Comparison of ENCODE assay signal across 1 cellular context in genomic region chr3:132417695-132418520, GRCh38.
TF ChIP-seq lines count a peak whose summit lies in the region.

No MANE protein-coding gene starts in this region.

TF ChIP-seq in K562, 482 proteins besides CTCF, POLR2A, EP300 and RAD21 (continued from another document and continues in another):
- TF ChIP-seq, protein P1, sequence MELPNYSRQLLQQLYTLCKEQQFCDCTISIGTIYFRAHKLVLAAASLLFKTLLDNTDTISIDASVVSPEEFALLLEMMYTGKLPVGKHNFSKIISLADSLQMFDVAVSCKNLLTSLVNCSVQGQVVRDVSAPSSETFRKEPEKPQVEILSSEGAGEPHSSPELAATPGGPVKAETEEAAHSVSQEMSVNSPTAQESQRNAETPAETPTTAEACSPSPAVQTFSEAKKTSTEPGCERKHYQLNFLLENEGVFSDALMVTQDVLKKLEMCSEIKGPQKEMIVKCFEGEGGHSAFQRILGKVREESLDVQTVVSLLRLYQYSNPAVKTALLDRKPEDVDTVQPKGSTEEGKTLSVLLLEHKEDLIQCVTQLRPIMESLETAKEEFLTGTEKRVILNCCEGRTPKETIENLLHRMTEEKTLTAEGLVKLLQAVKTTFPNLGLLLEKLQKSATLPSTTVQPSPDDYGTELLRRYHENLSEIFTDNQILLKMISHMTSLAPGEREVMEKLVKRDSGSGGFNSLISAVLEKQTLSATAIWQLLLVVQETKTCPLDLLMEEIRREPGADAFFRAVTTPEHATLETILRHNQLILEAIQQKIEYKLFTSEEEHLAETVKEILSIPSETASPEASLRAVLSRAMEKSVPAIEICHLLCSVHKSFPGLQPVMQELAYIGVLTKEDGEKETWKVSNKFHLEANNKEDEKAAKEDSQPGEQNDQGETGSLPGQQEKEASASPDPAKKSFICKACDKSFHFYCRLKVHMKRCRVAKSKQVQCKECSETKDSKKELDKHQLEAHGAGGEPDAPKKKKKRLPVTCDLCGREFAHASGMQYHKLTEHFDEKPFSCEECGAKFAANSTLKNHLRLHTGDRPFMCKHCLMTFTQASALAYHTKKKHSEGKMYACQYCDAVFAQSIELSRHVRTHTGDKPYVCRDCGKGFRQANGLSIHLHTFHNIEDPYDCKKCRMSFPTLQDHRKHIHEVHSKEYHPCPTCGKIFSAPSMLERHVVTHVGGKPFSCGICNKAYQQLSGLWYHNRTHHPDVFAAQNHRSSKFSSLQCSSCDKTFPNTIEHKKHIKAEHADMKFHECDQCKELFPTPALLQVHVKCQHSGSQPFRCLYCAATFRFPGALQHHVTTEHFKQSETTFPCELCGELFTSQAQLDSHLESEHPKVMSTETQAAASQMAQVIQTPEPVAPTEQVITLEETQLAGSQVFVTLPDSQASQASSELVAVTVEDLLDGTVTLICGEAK (IDR thresholded peaks at IDR 0.05), result 0 out of 2 replicates have a peak, but pooled peaks have one; percentile 13
- TF ChIP-seq, protein P1 (CRISPR knock-in tag; IDR thresholded peaks at IDR 0.05), result no peak
- peak; percentile 80 for TF ChIP-seq RBBP5 (IDR thresholded peaks at IDR 0.05; ENCODE audit: borderline replicate concordance, insufficient read depth, low read length, poor library complexity, severe bottlenecking)
- TF ChIP-seq ZNF134 (CRISPR knock-in tag; conservative IDR thresholded peaks at IDR 0.05), result no peak
- TF ChIP-seq E2F5 (CRISPR knock-in tag; IDR thresholded peaks at IDR 0.05), result no peak
- no peak for TF ChIP-seq EZH2 (IDR thresholded peaks at IDR 0.05; ENCODE audit: borderline replicate concordance, low read depth, low read length)
- no peak for TF ChIP-seq OTX1 (CRISPR knock-in tag; IDR thresholded peaks at IDR 0.05)
- no peak for TF ChIP-seq FOXA3 (CRISPR knock-in tag; conservative IDR thresholded peaks at IDR 0.05 in 1 of 2, IDR thresholded peaks at IDR 0.05 in 1 of 2)
- TF ChIP-seq ZNF174 (CRISPR knock-in tag; IDR thresholded peaks at IDR 0.05), result no peak
- no peak; the same call in 1 of the 2 replicates for TF ChIP-seq L3MBTL2 (IDR thresholded peaks at IDR 0.05)
- TF ChIP-seq NR1H2 (CRISPR knock-in tag; IDR thresholded peaks at IDR 0.05), result no peak
- peak; percentile 28; the same call in 1 of the 2 replicates for TF ChIP-seq CXXC5 (CRISPR knock-in tag; IDR thresholded peaks at IDR 0.05)
- TF ChIP-seq SUPT5H (IDR thresholded peaks at IDR 0.05), result 0 out of 2 replicates have a peak, but pooled peaks have one; percentile 31
- TF ChIP-seq ADNP (tag; IDR thresholded peaks at IDR 0.05), result no peak
- no peak for TF ChIP-seq ZNF384 (IDR thresholded peaks at IDR 0.05; ENCODE audit: low read depth, low read length)
- TF ChIP-seq ZKSCAN1 (IDR thresholded peaks at IDR 0.05; ENCODE audit: low read depth, low read length), result no peak
- TF ChIP-seq RBFOX2 (IDR thresholded peaks at IDR 0.05; ENCODE audit: low read depth, low read length), result peak; percentile 46
- TF ChIP-seq NELFE (IDR thresholded peaks at IDR 0.05; ENCODE audit: insufficient read depth, insufficient read length), result no peak
- no peak for TF ChIP-seq CREB3 (tag; conservative IDR thresholded peaks at IDR 0.05; ENCODE audit: low read depth)
- TF ChIP-seq, protein P2, sequence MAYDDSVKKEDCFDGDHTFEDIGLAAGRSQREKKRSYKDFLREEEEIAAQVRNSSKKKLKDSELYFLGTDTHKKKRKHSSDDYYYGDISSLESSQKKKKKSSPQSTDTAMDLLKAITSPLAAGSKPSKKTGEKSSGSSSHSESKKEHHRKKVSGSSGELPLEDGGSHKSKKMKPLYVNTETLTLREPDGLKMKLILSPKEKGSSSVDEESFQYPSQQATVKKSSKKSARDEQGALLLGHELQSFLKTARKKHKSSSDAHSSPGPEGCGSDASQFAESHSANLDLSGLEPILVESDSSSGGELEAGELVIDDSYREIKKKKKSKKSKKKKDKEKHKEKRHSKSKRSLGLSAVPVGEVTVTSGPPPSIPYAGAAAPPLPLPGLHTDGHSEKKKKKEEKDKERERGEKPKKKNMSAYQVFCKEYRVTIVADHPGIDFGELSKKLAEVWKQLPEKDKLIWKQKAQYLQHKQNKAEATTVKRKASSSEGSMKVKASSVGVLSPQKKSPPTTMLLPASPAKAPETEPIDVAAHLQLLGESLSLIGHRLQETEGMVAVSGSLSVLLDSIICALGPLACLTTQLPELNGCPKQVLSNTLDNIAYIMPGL (CRISPR knock-in tag; IDR thresholded peaks at IDR 0.05), result no peak
- no peak for TF ChIP-seq SLC30A9 (CRISPR knock-in tag; IDR thresholded peaks at IDR 0.05)
- TF ChIP-seq STAT5B (CRISPR knock-in tag; IDR thresholded peaks at IDR 0.05), result no peak
- no peak for TF ChIP-seq HOMEZ (CRISPR knock-in tag; IDR thresholded peaks at IDR 0.05)
- TF ChIP-seq LCOR (CRISPR knock-in tag; IDR thresholded peaks at IDR 0.05), result peak; percentile 62; the same call in 1 of the 2 replicates
- TF ChIP-seq NRF1 (conservative IDR thresholded peaks at IDR 0.05 in 1 of 2, IDR thresholded peaks at IDR 0.05 in 1 of 2), result no peak
- TF ChIP-seq MCM3 (IDR thresholded peaks at IDR 0.05), result no peak
- TF ChIP-seq RERE (CRISPR knock-in tag; IDR thresholded peaks at IDR 0.05; ENCODE audit: borderline replicate concordance), result no peak
- TF ChIP-seq ZNF23 (CRISPR knock-in tag; IDR thresholded peaks at IDR 0.05), result no peak
- no peak for TF ChIP-seq ZHX1 (conservative IDR thresholded peaks at IDR 0.05; ENCODE audit: low read length)
- TF ChIP-seq ZSCAN32 (CRISPR knock-in tag; IDR thresholded peaks at IDR 0.05), result no peak
- TF ChIP-seq ZNF717 (CRISPR knock-in tag; IDR thresholded peaks at IDR 0.05), result no peak
- TF ChIP-seq POLR2G (IDR thresholded peaks at IDR 0.05; ENCODE audit: low read depth, low read length), result peak; percentile 6; the same call in 1 of the 2 replicates
- TF ChIP-seq PHF8 (IDR thresholded peaks at IDR 0.05; ENCODE audit: borderline replicate concordance, low read length), result peak; percentile 23; the same call in 1 of the 2 replicates
- TF ChIP-seq, protein P3, sequence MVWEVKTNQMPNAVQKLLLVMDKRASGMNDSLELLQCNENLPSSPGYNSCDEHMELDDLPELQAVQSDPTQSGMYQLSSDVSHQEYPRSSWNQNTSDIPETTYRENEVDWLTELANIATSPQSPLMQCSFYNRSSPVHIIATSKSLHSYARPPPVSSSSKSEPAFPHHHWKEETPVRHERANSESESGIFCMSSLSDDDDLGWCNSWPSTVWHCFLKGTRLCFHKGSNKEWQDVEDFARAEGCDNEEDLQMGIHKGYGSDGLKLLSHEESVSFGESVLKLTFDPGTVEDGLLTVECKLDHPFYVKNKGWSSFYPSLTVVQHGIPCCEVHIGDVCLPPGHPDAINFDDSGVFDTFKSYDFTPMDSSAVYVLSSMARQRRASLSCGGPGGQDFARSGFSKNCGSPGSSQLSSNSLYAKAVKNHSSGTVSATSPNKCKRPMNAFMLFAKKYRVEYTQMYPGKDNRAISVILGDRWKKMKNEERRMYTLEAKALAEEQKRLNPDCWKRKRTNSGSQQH (CRISPR knock-in tag; IDR thresholded peaks at IDR 0.05), result no peak
